In the genomic region with DNA sequence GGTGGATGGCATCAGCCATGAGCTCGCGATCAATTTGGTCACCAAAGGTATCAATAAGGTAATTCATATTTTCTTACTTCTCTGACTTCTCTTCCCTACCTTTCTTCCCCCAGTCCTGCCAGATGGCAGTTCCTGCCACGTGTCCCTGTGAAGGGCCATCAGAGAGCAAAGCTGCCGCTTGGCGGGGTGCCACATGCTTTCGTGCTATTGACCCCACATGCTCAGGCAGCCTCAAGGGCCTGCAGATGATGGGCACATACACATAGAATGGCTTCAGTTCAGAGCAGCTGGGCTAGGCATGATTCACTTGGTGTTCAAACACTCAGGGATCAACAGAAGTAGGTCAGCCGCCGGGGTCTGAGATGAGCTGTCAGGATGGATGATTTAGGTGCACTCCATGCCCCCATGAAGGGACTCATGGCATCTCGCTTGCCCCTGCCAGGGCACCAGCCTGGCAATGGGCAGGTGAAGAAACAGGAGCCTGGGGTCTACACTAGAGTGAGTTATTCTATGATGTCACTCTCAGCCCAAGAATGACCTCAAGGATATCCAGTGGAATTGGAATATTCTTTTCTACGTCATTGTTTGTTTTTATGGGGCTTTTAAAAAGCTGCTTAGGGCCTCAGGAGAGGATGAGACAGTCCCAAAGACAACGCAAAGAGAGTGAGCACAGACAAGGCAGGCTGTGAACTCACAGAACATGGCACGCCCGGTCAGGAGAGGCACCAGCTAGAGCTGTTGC, we compare ENCODE assay signal across 16 cellular contexts. TPM values are rescaled to one million over a fixed set of nuclear protein-coding genes. Genes with fewer than 3 reads are reported as not detected.
DNase-seq lines count a peak whose midpoint lies in the region; ATAC-seq and TF ChIP-seq lines count a peak whose summit lies in the region.
"Had no signal": no experiment of that assay in that cellular context is flagged by ENCODE, and none has a peak within 500 bp of the region (broad histone marks: within the 10 kb centered on the region; RNA-seq: fewer than 3 reads in every experiment).

No MANE protein-coding gene starts in this region.

- DNase-seq in DMS79 (lab: John Stamatoyannopoulos, UW) (peak; percentile 95), NCI-H1417 treated with DMSO at 0.1 percent for 48 hours (lab: John Stamatoyannopoulos, UW) (peak; percentile 10), NCI-H510A treated with DMSO at 0.1 percent for 48 hours (lab: John Stamatoyannopoulos, UW) (peak; percentile 99), lower lobe of right lung (peak; percentile 92), LoVo (ENCODE audit: low spot score) (no peak), G401 (ENCODE audit: low spot score) (no peak)
- no peak for DNase-seq in activated naive CD8-positive, alpha-beta T cell treated with anti-CD3 and anti-CD28 coated beads, Interleukin-2, amount 50 U/mL, for 24 hours
- DNase-seq: activated CD4-positive, CD25-positive, alpha-beta regulatory T cell treated with anti-CD3 and anti-CD28 coated beads, Interleukin-2, amount 50 U/mL, for 72 hours; activated CD8-positive, alpha-beta memory T cell treated with anti-CD3 and anti-CD28 coated beads, Interleukin-2, amount 50 U/mL, for 4 hours; activated naive CD4-positive, alpha-beta T cell; dermis blood vessel endothelial cell; mesenchymal stem cell; T-helper 2 cell had no signal

- no peak overlapping the region for H3K27ac Mint-ChIP-seq in activated naive CD8-positive, alpha-beta T cell treated with anti-CD3 and anti-CD28 coated beads, Interleukin-2, amount 50 U/mL, for 24 hours

- no peaks in the 10 kb centered on the region for H3K9me3 ChIP-seq in lower lobe of right lung

- no peak for TF ChIP-seq CTCF in lower lobe of right lung (IDR thresholded peaks at IDR 0.05)

- peaks cover 3% of the 10 kb centered on the region for H3K4me1 ChIP-seq in lower lobe of right lung

- no peaks in the 10 kb centered on the region for H3K9me3 Mint-ChIP-seq in activated naive CD8-positive, alpha-beta T cell treated with anti-CD3 and anti-CD28 coated beads, Interleukin-2, amount 50 U/mL, for 24 hours
- H3K9me3 Mint-ChIP-seq: neural crest cell had no signal

- intact Hi-C loops in lower lobe of right lung (cut with DNase I) = no loop called here

- peaks cover 10% of the 10 kb centered on the region for H3K27me3 Mint-ChIP-seq in activated naive CD8-positive, alpha-beta T cell treated with anti-CD3 and anti-CD28 coated beads, Interleukin-2, amount 50 U/mL, for 24 hours

- H3K36me3 ChIP-seq in lower lobe of right lung = no peaks in the 10 kb centered on the region

- H3K27me3 ChIP-seq in lower lobe of right lung (ENCODE audit: low read depth) = no peaks in the 10 kb centered on the region

- no peak overlapping the region for H3K27ac ChIP-seq in lower lobe of right lung

- peak; percentile 87 to 95 for ATAC-seq in lower lobe of right lung
- no peak for ATAC-seq in HG03097 (IDR thresholded peaks at IDR 0.05; ENCODE audit: low FRiP score, unreplicated experiment)
- no peak for ATAC-seq in activated naive CD8-positive, alpha-beta T cell treated with anti-CD3 and anti-CD28 coated beads, Interleukin-2, amount 50 U/mL, for 24 hours

- H3K4me1 Mint-ChIP-seq in activated naive CD8-positive, alpha-beta T cell treated with anti-CD3 and anti-CD28 coated beads, Interleukin-2, amount 50 U/mL, for 24 hours = no peaks in the 10 kb centered on the region
- H3K4me1 Mint-ChIP-seq: neural crest cell had no signal

- no peaks in the 10 kb centered on the region for H3K36me3 Mint-ChIP-seq in activated naive CD8-positive, alpha-beta T cell treated with anti-CD3 and anti-CD28 coated beads, Interleukin-2, amount 50 U/mL, for 24 hours (ENCODE audit: low read depth)

- H3K4me3 Mint-ChIP-seq in activated naive CD8-positive, alpha-beta T cell treated with anti-CD3 and anti-CD28 coated beads, Interleukin-2, amount 50 U/mL, for 24 hours = no peak overlapping the region
- H3K4me3 Mint-ChIP-seq: neural crest cell had no signal

- no peak overlapping the region for H3K4me3 ChIP-seq in lower lobe of right lung

- in situ Hi-C loops in G401 (cut with HindIII; ENCODE audit: low sequenced_read_pairs) = no loop called here

RNA-seq across cellular contexts. Expression of gene BANF2, which starts 25.5 kb away (rescaled TPM):
- total RNA-seq in lower lobe of right lung = not detected
- total RNA-seq in G401 (2014; rRNA removed; shearing (Covaris generic)) = not detected in 2 replicates
- total RNA-seq: dermis blood vessel endothelial cell, neural crest cell, subcutaneous adipose tissue had no signal

RNA-seq across cellular contexts. Expression of gene RRBP1, which starts 43.2 kb away (rescaled TPM):
- total RNA-seq in lower lobe of right lung = 138 TPM
- total RNA-seq in G401 (2014; rRNA removed; shearing (Covaris generic)) = 49.2 and 67.8 TPM in 2 replicates

Comparison
In these comparisons a context has a peak if more than half of its experiments do, and no peak if none do; other contexts are left out.
1. DNase-seq: peak in DMS79 (single experiment), NCI-H1417 treated with DMSO at 0.1 percent for 48 hours (single experiment), NCI-H510A treated with DMSO at 0.1 percent for 48 hours (single experiment) and lower lobe of right lung (single experiment); none in LoVo (single experiment), G401 (single experiment) and activated naive CD8-positive, alpha-beta T cell treated with anti-CD3 and anti-CD28 coated beads, Interleukin-2, amount 50 U/mL, for 24 hours (single experiment).
2. ATAC-seq: peak in lower lobe of right lung (2 of 2); none in HG03097 (single experiment) and activated naive CD8-positive, alpha-beta T cell treated with anti-CD3 and anti-CD28 coated beads, Interleukin-2, amount 50 U/mL, for 24 hours (single experiment).